8 cellular contexts compared by ENCODE assay signal in genomic region chr3:23999012-23999641, GRCh38. TPM values are rescaled to one million over a fixed set of nuclear protein-coding genes. Genes with fewer than 3 reads are reported as not detected.
DNase-seq lines count a peak whose midpoint lies in the region; ATAC-seq, FAIRE-seq and TF ChIP-seq lines count a peak whose summit lies in the region.

No MANE protein-coding gene starts in this region.

- no peaks in the 10 kb centered on the region for H3K79me2 ChIP-seq in ACC112 (ENCODE audit: control insufficient read depth, insufficient read depth, low read length, unreplicated experiment)
- no peaks in the 10 kb centered on the region for H3K79me2 ChIP-seq in KMS-11 (ENCODE audit: insufficient read depth, low read depth)

- no peaks in the 10 kb centered on the region for H3K9me3 Mint-ChIP-seq in T-helper 2 cell treated with Interferon-gamma antibody and Interleukin-4, amounts not matched to agents 5 μg/mL and 100 μg/mL, for 36 hours
- H3K9me3 Mint-ChIP-seq in brain, result peaks cover 0 to 3% (median 0%) of the 10 kb centered on the region in 5 experiments

- H3K36me3 Mint-ChIP-seq in T-helper 2 cell treated with Interferon-gamma antibody and Interleukin-4, amounts not matched to agents 5 μg/mL and 100 μg/mL, for 36 hours (ENCODE audit: low read depth), result no peaks in the 10 kb centered on the region
- H3K36me3 Mint-ChIP-seq in brain, result no peaks in the 10 kb centered on the region

- H3K4me2 ChIP-seq in KMS-11, result no peak overlapping the region

- no peak overlapping the region for H3K27ac Mint-ChIP-seq in T-helper 2 cell treated with Interferon-gamma antibody and Interleukin-4, amounts not matched to agents 5 μg/mL and 100 μg/mL, for 36 hours
- H3K27ac Mint-ChIP-seq in brain, result peak overlapping the region in 3 of 5 experiments; percentile 8 to 46 (median 17)

- no peak for ATAC-seq in HG03196 (IDR thresholded peaks at IDR 0.05; ENCODE audit: unreplicated experiment)

- DNase-seq in T-helper 2 cell treated with Interferon-gamma antibody and Interleukin-4, amounts not matched to agents 5 μg/mL and 100 μg/mL, for 36 hours (ENCODE audit: low spot score), result peak; percentile 28
- DNase-seq in stimulated activated CD4-positive, alpha-beta T cell treated with anti-CD3 and anti-CD28 coated beads, Interleukin-2, amount 100 ng/mL, for 24 hours, result peak; percentile 74 to 82

- H3K9ac ChIP-seq in KMS-11, result no peak overlapping the region

- no peaks in the 10 kb centered on the region for H3K4me1 Mint-ChIP-seq in T-helper 2 cell treated with Interferon-gamma antibody and Interleukin-4, amounts not matched to agents 5 μg/mL and 100 μg/mL, for 36 hours (ENCODE audit: low read depth)
- peaks cover 13% of the 10 kb centered on the region for H3K4me1 Mint-ChIP-seq in brain

- H4K20me1 ChIP-seq in KMS-11 (ENCODE audit: insufficient read depth), result no peaks in the 10 kb centered on the region

- TF ChIP-seq CTCF in GM12874 (IDR thresholded peaks at IDR 0.05; ENCODE audit: insufficient read depth, low read depth, low read length) (peak; percentile 81), KMS-11 (conservative IDR thresholded peaks at IDR 0.05; ENCODE audit: low read depth, low read length) (peak; percentile 86), brain (conservative IDR thresholded peaks at IDR 0.05) (peak; percentile 98 to 99)

- H3K4me3 ChIP-seq in ACC112 (ENCODE audit: low read depth, low read length) (0 out of 2 replicates have a peak overlapping the region, but pooled peaks have one; percentile 23), KMS-11 (IDR thresholded peaks at IDR 0.05; ENCODE audit: insufficient read depth, low read depth, low read length) (no peak overlapping the region)

- no peak overlapping the region for H2AFZ ChIP-seq in ACC112 (ENCODE audit: low read length, unreplicated experiment)
- no peak overlapping the region; the same call in 1 of the 2 replicates for H2AFZ ChIP-seq in KMS-11 (ENCODE audit: low read depth)

- H3K36me3 ChIP-seq in ACC112 (ENCODE audit: insufficient read depth, low read length), result no peaks in the 10 kb centered on the region
- H3K36me3 ChIP-seq in KMS-11 (ENCODE audit: insufficient read depth), result no peaks in the 10 kb centered on the region

- H3K27ac ChIP-seq in ACC112 (ENCODE audit: low read depth, low read length), result no peak overlapping the region
- no peak overlapping the region for H3K27ac ChIP-seq in KMS-11

- no peak overlapping the region for H3K4me3 Mint-ChIP-seq in T-helper 2 cell treated with Interferon-gamma antibody and Interleukin-4, amounts not matched to agents 5 μg/mL and 100 μg/mL, for 36 hours
- H3K4me3 Mint-ChIP-seq in brain, result peak overlapping the region; percentile 5 to 77 (median 59)

- H3K4me1 ChIP-seq in ACC112 (ENCODE audit: control insufficient read depth, insufficient read depth, low read length, unreplicated experiment), result no peaks in the 10 kb centered on the region
- H3K4me1 ChIP-seq in KMS-11 (ENCODE audit: low read depth, poor library complexity, severe bottlenecking), result no peaks in the 10 kb centered on the region

- peaks cover 13% of the 10 kb centered on the region for H3K27me3 Mint-ChIP-seq in T-helper 2 cell treated with Interferon-gamma antibody and Interleukin-4, amounts not matched to agents 5 μg/mL and 100 μg/mL, for 36 hours (ENCODE audit: low read depth)
- H3K27me3 Mint-ChIP-seq in brain, result peaks cover 21% of the 10 kb centered on the region

- H3K27me3 ChIP-seq in ACC112 (ENCODE audit: insufficient read depth, low read length), result no peaks in the 10 kb centered on the region
- no peaks in the 10 kb centered on the region for H3K27me3 ChIP-seq in KMS-11 (ENCODE audit: insufficient read depth, low read depth)

- FAIRE-seq in islet of Langerhans (lab: Jason Lieb, UNC), result peak; percentile 76

RNA-seq across cellular contexts. Expression of gene NR1D2, which starts 54.0 kb away (rescaled TPM):
- 14.3 TPM for polyA plus RNA-seq in brain (ENCODE audit: insufficient read depth, low read depth, low replicate concordance)
